In the genomic region with DNA sequence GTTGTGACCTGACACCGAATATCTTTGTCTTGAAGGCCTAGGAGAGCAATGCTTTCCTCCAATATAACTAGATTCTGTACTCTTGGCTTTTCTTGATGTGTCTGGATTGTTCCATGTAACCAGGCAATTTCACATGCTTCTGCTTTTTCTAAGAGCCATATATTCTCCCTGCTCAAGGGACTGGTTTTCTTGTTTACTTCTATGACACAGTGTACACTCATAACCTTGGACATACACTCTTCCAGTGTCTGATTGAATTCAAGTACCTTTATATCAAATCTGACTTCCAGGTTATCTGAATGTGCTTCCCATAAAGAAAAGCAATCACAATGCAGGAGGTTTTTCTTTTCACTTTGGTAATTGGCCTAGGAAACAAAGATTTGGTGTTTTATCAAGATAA, we compare ENCODE assay signal across 16 cellular contexts.
"Had no signal": no experiment of that assay in that cellular context is flagged by ENCODE, and none has a peak within 500 bp of the region (broad histone marks: within the 10 kb centered on the region; RNA-seq: fewer than 3 reads in every experiment).

No MANE protein-coding gene starts in this region.

- H3K4me3 Mint-ChIP-seq: activated CD4-positive, alpha-beta memory T cell treated with anti-CD3 and anti-CD28 coated beads, Interleukin-2, amount 10 ng/mL, durations not matched to agents 7 days and 5 days; activated naive CD8-positive, alpha-beta T cell treated with anti-CD3 and anti-CD28 coated beads, Interleukin-2, amount 10 ng/mL, durations not matched to agents 7 days and 5 days; neural crest cell had no signal

- H3K36me3 ChIP-seq: cardiac muscle cell, colonic mucosa, gastroesophageal sphincter, ovary, thyroid gland had no signal

- H3K4me1 ChIP-seq: colonic mucosa, gastroesophageal sphincter, thyroid gland had no signal

- H3K27ac Mint-ChIP-seq: activated CD4-positive, alpha-beta memory T cell treated with anti-CD3 and anti-CD28 coated beads, Interleukin-2, amount 10 ng/mL, durations not matched to agents 7 days and 5 days; activated naive CD8-positive, alpha-beta T cell treated with anti-CD3 and anti-CD28 coated beads, Interleukin-2, amount 10 ng/mL, durations not matched to agents 7 days and 5 days had no signal

- H3K36me3 Mint-ChIP-seq: activated naive CD8-positive, alpha-beta T cell treated with anti-CD3 and anti-CD28 coated beads, Interleukin-2, amount 10 ng/mL, durations not matched to agents 7 days and 5 days had no signal

- H3K27ac ChIP-seq: cardiac muscle cell, colonic mucosa, gastroesophageal sphincter, ovary, thyroid gland had no signal

- DNase-seq: activated CD4-positive, alpha-beta memory T cell treated with anti-CD3 and anti-CD28 coated beads, Interleukin-2, amount 10 ng/mL, durations not matched to agents 7 days and 5 days; activated CD4-positive, alpha-beta T cell treated with anti-CD3 and anti-CD28 coated beads for 1 hour; activated gamma-delta T cell; activated naive CD8-positive, alpha-beta T cell treated with anti-CD3 and anti-CD28 coated beads, Interleukin-2, amount 10 ng/mL, durations not matched to agents 7 days and 5 days; activated T-cell treated with anti-CD3 and anti-CD28 coated beads, Interleukin-2, amount 50 U/mL, for 48 hours; anterior cingulate cortex; colonic mucosa; islet precursor cell; left ventricle myocardium superior; mesendoderm; ovary; SW 1271; thyroid gland had no signal

- H3K27me3 ChIP-seq: cardiac muscle cell, colonic mucosa, gastroesophageal sphincter, ovary, thyroid gland had no signal

- H3K9me3 Mint-ChIP-seq: activated CD4-positive, alpha-beta memory T cell treated with anti-CD3 and anti-CD28 coated beads, Interleukin-2, amount 10 ng/mL, durations not matched to agents 7 days and 5 days; activated naive CD8-positive, alpha-beta T cell treated with anti-CD3 and anti-CD28 coated beads, Interleukin-2, amount 10 ng/mL, durations not matched to agents 7 days and 5 days; neural crest cell had no signal

- H3K4me3 ChIP-seq: cardiac muscle cell, colonic mucosa, gastroesophageal sphincter, ovary, thyroid gland had no signal

- ATAC-seq: gastroesophageal sphincter, left ventricle myocardium superior had no signal

- H3K9me3 ChIP-seq: colonic mucosa, gastroesophageal sphincter, ovary, thyroid gland had no signal

- H3K27me3 Mint-ChIP-seq: activated CD4-positive, alpha-beta memory T cell treated with anti-CD3 and anti-CD28 coated beads, Interleukin-2, amount 10 ng/mL, durations not matched to agents 7 days and 5 days had no signal

- H3K4me1 Mint-ChIP-seq: activated CD4-positive, alpha-beta memory T cell treated with anti-CD3 and anti-CD28 coated beads, Interleukin-2, amount 10 ng/mL, durations not matched to agents 7 days and 5 days; activated naive CD8-positive, alpha-beta T cell treated with anti-CD3 and anti-CD28 coated beads, Interleukin-2, amount 10 ng/mL, durations not matched to agents 7 days and 5 days; neural crest cell had no signal
